32 cellular contexts compared by ENCODE assay signal in the genomic region with DNA sequence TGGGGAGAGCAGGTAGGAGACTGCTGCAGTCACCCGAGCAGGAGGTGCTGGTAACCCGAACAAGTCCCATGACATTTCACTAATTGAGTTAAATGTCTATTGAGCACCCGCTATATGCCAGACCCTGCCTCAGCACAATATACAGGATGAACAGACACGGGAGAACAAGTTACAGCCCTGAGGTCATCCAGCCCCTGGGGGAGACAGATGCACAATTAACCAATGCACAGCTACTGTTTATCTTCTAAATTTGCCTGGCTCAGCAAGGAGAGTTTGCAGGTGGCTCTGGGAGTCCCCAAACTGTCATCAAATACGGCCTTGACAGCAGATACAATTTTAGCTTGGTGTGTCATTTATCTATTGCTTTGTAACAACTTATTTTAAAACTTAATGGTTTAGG. TPM values are rescaled to one million over a fixed set of nuclear protein-coding genes. Genes with fewer than 3 reads are reported as not detected.
DNase-seq lines count a peak whose midpoint lies in the region; ATAC-seq lines count a peak whose summit lies in the region.
"Had no signal": no experiment of that assay in that cellular context is flagged by ENCODE, and none has a peak within 500 bp of the region (broad histone marks: within the 10 kb centered on the region; RNA-seq: fewer than 3 reads in every experiment).

No MANE protein-coding gene starts in this region.

- H4K20me1 ChIP-seq in BLaER1, result no peaks in the 10 kb centered on the region

- H3K9ac ChIP-seq in BLaER1, result peak overlapping the region; percentile 17; the same call in 1 of the 2 replicates
- H3K9ac ChIP-seq: GM23248, neural progenitor cell had no signal

- H3K27ac ChIP-seq in BLaER1, result peak overlapping the region; percentile 36; the same call in 1 of the 2 replicates
- H3K27ac ChIP-seq: ascending aorta, colonic mucosa, GM23248, left lung, neural progenitor cell, pancreas, Peyer's patch had no signal

- H3K27ac Mint-ChIP-seq in T-helper 17 cell, result no peak overlapping the region
- H3K27ac Mint-ChIP-seq in T-helper 2 cell treated with Interferon-gamma antibody and Interleukin-4, amounts not matched to agents 5 μg/mL and 100 μg/mL, for 36 hours, result no peak overlapping the region
- H3K27ac Mint-ChIP-seq: activated naive CD8-positive, alpha-beta T cell; neural progenitor cell; stimulated activated naive CD8-positive, alpha-beta T cell treated with anti-CD3 and anti-CD28 coated beads, Interleukin-15, Interleukin-2, amounts not matched to agents 100 ng/mL and 50 ng/mL, for 24 hours had no signal

- peak; percentile 50 for DNase-seq in NCI-H2107 treated with DMSO at 0.1 percent for 48 hours (lab: John Stamatoyannopoulos, UW; ENCODE audit: unreplicated experiment)
- no peak for DNase-seq in NCI-H2107 (lab: John Stamatoyannopoulos, UW)
- DNase-seq in NCI-H2081 (lab: John Stamatoyannopoulos, UW), result peak; percentile 38 to 52
- DNase-seq in T-helper 17 cell, result no peak
- no peak for DNase-seq in amygdala (lab: John Stamatoyannopoulos, UW)
- no peak for DNase-seq in SIG-M5 treated with dmso at 0.1 percent for 504 hours (lab: John Stamatoyannopoulos, UW; ENCODE audit: unreplicated experiment)
- DNase-seq in T-helper 2 cell treated with Interferon-gamma antibody and Interleukin-4, amounts not matched to agents 5 μg/mL and 100 μg/mL, for 36 hours (ENCODE audit: low spot score), result no peak
- DNase-seq: activated CD4-positive, alpha-beta T cell treated with anti-CD3 and anti-CD28 coated beads, Interleukin-2, amount 10 ng/mL, durations not matched to agents 24 days and 14 days; activated effector memory CD4-positive, alpha-beta T cell treated with Interleukin-2 at 50 U/mL for 16 hours; activated T-cell treated with anti-CD3 and anti-CD28 coated beads, Interleukin-2, amount 50 U/mL, for 1 hour; CD4-positive, alpha-beta memory T cell; colonic mucosa; effector memory CD4-positive, alpha-beta T cell; erythroblast; GM23248; left lung; mesenchymal stem cell; MV-4-11; NCI-H187 treated with DMSO at 0.1 percent for 48 hours; NCI-H446; pancreas; Peyer's patch; retina; SIG-M5; small intestine had no signal

- no peaks in the 10 kb centered on the region for H3K36me3 ChIP-seq in BLaER1
- H3K36me3 ChIP-seq: colonic mucosa, left lung, neural progenitor cell, pancreas, Peyer's patch had no signal

- H3K27me3 ChIP-seq in BLaER1, result no peaks in the 10 kb centered on the region
- H3K27me3 ChIP-seq: ascending aorta, colonic mucosa, left lung, neural progenitor cell, pancreas, Peyer's patch had no signal

- H3K4me3 Mint-ChIP-seq in T-helper 17 cell, result peak overlapping the region; percentile 7
- no peak overlapping the region for H3K4me3 Mint-ChIP-seq in T-helper 2 cell treated with Interferon-gamma antibody and Interleukin-4, amounts not matched to agents 5 μg/mL and 100 μg/mL, for 36 hours
- H3K4me3 Mint-ChIP-seq: activated CD4-positive, alpha-beta T cell treated with anti-CD3 and anti-CD28 coated beads, Interleukin-2, amount 10 ng/mL, durations not matched to agents 24 days and 14 days; activated naive CD8-positive, alpha-beta T cell; neural progenitor cell; stimulated activated naive CD8-positive, alpha-beta T cell treated with anti-CD3 and anti-CD28 coated beads, Interleukin-15, Interleukin-2, amounts not matched to agents 100 ng/mL and 50 ng/mL, for 24 hours; WTC11 had no signal

- H3K4me1 Mint-ChIP-seq in T-helper 17 cell, result peaks cover 21% of the 10 kb centered on the region
- H3K4me1 Mint-ChIP-seq in T-helper 2 cell treated with Interferon-gamma antibody and Interleukin-4, amounts not matched to agents 5 μg/mL and 100 μg/mL, for 36 hours (ENCODE audit: low read depth), result peaks cover 30% of the 10 kb centered on the region

- H3K9me3 Mint-ChIP-seq in T-helper 2 cell treated with Interferon-gamma antibody and Interleukin-4, amounts not matched to agents 5 μg/mL and 100 μg/mL, for 36 hours, result no peaks in the 10 kb centered on the region
- H3K9me3 Mint-ChIP-seq: stimulated activated naive CD8-positive, alpha-beta T cell treated with anti-CD3 and anti-CD28 coated beads, Interleukin-15, Interleukin-2, amounts not matched to agents 100 ng/mL and 50 ng/mL, for 24 hours had no signal

- no peak for ATAC-seq in T-helper 17 cell
- ATAC-seq: left lung, pancreas, WTC11 had no signal

- H3K36me3 Mint-ChIP-seq in T-helper 17 cell (ENCODE audit: low read depth), result peaks cover 6% of the 10 kb centered on the region
- H3K36me3 Mint-ChIP-seq in T-helper 2 cell treated with Interferon-gamma antibody and Interleukin-4, amounts not matched to agents 5 μg/mL and 100 μg/mL, for 36 hours (ENCODE audit: low read depth), result no peaks in the 10 kb centered on the region
- H3K36me3 Mint-ChIP-seq: CD4-positive, alpha-beta memory T cell; neural progenitor cell had no signal

- no peak overlapping the region for H3K4me3 ChIP-seq in BLaER1
- H3K4me3 ChIP-seq: ascending aorta, colonic mucosa, GM23248, left lung, neural progenitor cell, pancreas, Peyer's patch, thoracic aorta had no signal

- H3K4me2 ChIP-seq in BLaER1, result peak overlapping the region; percentile 76
- H3K4me2 ChIP-seq: neural progenitor cell had no signal

- H3K9me3 ChIP-seq in BLaER1 (no peaks in the 10 kb centered on the region), T-helper 17 cell (ENCODE audit: control insufficient read depth, low read length, poor library complexity, severe bottlenecking) (no peaks in the 10 kb centered on the region)
- H3K9me3 ChIP-seq: ascending aorta, colonic mucosa, left lung, pancreas, Peyer's patch, thoracic aorta had no signal

- peaks cover 93% of the 10 kb centered on the region for H3K4me1 ChIP-seq in BLaER1
- H3K4me1 ChIP-seq: colonic mucosa, Peyer's patch had no signal

- peaks cover 30% of the 10 kb centered on the region for H3K27me3 Mint-ChIP-seq in T-helper 17 cell
- H3K27me3 Mint-ChIP-seq in T-helper 2 cell treated with Interferon-gamma antibody and Interleukin-4, amounts not matched to agents 5 μg/mL and 100 μg/mL, for 36 hours (ENCODE audit: low read depth), result no peaks in the 10 kb centered on the region
- H3K27me3 Mint-ChIP-seq: activated naive CD8-positive, alpha-beta T cell; stimulated activated naive CD8-positive, alpha-beta T cell treated with anti-CD3 and anti-CD28 coated beads, Interleukin-15, Interleukin-2, amounts not matched to agents 100 ng/mL and 50 ng/mL, for 24 hours had no signal

RNA-seq across cellular contexts. Expression of gene CITED4, which starts 18.1 kb away (rescaled TPM):
- total RNA-seq in T-helper 17 cell, result 10 to 100 TPM; 17.2 to 23.6 TPM
- total RNA-seq: GM23248 had no signal

Comparison
In these comparisons a context has a peak if more than half of its experiments do, and no peak if none do; other contexts are left out.
1. DNase-seq: peak in NCI-H2107 treated with DMSO at 0.1 percent for 48 hours (single experiment) and NCI-H2081 (2 of 2); none in NCI-H2107 (single experiment), T-helper 17 cell (0 of 3), amygdala (0 of 56), SIG-M5 treated with dmso at 0.1 percent for 504 hours (single experiment) and T-helper 2 cell treated with Interferon-gamma antibody and Interleukin-4, amounts not matched to agents 5 μg/mL and 100 μg/mL, for 36 hours (single experiment).